1 cellular context compared by ENCODE assay signal in genomic region chr5:151758430-151759241, GRCh38.
TF ChIP-seq lines count a peak whose summit lies in the region.

Gene ATOX1 (minus strand): TSS chr5:151758631. CDS start chr5:151758551, 80 bp downstream.

TF ChIP-seq in GM23338, 12 proteins besides CTCF, POLR2A, EP300 and RAD21 (continued from another document):
- TF ChIP-seq REST (IDR thresholded peaks at IDR 0.05; ENCODE audit: unreplicated experiment), result no peak
- no peak for TF ChIP-seq CREB1 (CRISPR knock-in tag; IDR thresholded peaks at IDR 0.05; ENCODE audit: low read depth)
- no peak for TF ChIP-seq ZNF114 (CRISPR knock-in tag; IDR thresholded peaks at IDR 0.05)
